Comparison of ENCODE assay signal across 2 cellular contexts in the genomic region with DNA sequence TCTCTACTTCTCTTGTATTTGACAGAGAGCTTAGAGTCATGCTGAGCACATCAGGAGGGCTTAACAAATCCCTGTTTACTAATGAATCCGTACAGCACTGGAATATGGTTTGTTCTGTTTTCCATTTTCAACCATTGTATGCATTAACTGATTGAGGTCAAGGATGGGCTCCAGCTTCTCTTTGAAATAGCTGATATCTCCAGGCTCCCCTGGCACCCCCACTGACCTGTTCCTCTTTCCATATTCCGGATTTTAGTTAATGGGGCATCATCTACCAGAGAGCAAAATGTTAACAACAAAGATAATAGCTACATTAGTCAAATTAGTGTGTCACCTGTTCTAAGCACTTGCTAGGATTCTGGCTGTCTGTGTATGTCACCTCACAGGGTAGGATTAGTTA.
A peak's percentile ranks its signal among the peaks of the same experiment; 100 is the strongest.
TF ChIP-seq lines count a peak whose summit lies in the region.

No MANE protein-coding gene starts in this region.

TF ChIP-seq in HEK293, 187 proteins besides CTCF, POLR2A, EP300 and RAD21:
- TF ChIP-seq OVOL3 (tag by site-specific recombination; IDR thresholded peaks at IDR 0.05), result no peak
- TF ChIP-seq ZNF623 (tag by site-specific recombination; IDR thresholded peaks at IDR 0.05), result no peak
- TF ChIP-seq ZIC2 (tag by site-specific recombination; IDR thresholded peaks at IDR 0.05), result peak; percentile 45; the same call in 1 of the 2 replicates
- TF ChIP-seq ZNF548 (tag by site-specific recombination; IDR thresholded peaks at IDR 0.05), result no peak

TF ChIP-seq in K562, 482 proteins besides CTCF, POLR2A, EP300 and RAD21:
- no peak for TF ChIP-seq ZBTB2 (IDR thresholded peaks at IDR 0.05)
- 0 out of 2 replicates have a peak, but pooled peaks have one; percentile 23 for TF ChIP-seq SPI1 (IDR thresholded peaks at IDR 0.05; ENCODE audit: borderline replicate concordance, low read depth, low read length)
- TF ChIP-seq SRSF1 (IDR thresholded peaks at IDR 0.05; ENCODE audit: low read depth, low read length), result no peak
- 0 out of 2 replicates have a peak, but pooled peaks have one; percentile 66 for TF ChIP-seq ZNF589 (CRISPR knock-in tag; IDR thresholded peaks at IDR 0.05; ENCODE audit: low read depth)
